In genomic region chr1:37034301-37035013, GRCh38 we compare ENCODE assay signal across 10 cellular contexts. TPM values are rescaled to one million over a fixed set of nuclear protein-coding genes. Genes with fewer than 3 reads are reported as not detected.
DNase-seq lines count a peak whose midpoint lies in the region; ATAC-seq and TF ChIP-seq lines count a peak whose summit lies in the region.
"Had no signal": no experiment of that assay in that cellular context is flagged by ENCODE, and none has a peak within 500 bp of the region (broad histone marks: within the 10 kb centered on the region; RNA-seq: fewer than 3 reads in every experiment).

Gene GRIK3, minus strand, starts transcription at chr1:37034515. Its CDS starts 407 bp downstream, at chr1:37034108.

- in situ Hi-C loops in transverse colon (cut with MboI; ENCODE audit: low pct_ligation_motif_present in 1 of 4, low pct_unique_long_range_greater_than_20kb in 1 of 4, low sequenced_read_pairs in 3 of 4): no loop called here

- no peak for TF ChIP-seq CTCF in dorsolateral prefrontal cortex (IDR thresholded peaks at IDR 0.05 in 54 of 56, conservative IDR thresholded peaks at IDR 0.05 in 2 of 56; ENCODE audit: low read depth in 1 of 56, partially characterized antibody in 56 of 56)
- TF ChIP-seq CTCF in transverse colon (IDR thresholded peaks at IDR 0.05): no peak
- TF ChIP-seq CTCF in lower lobe of right lung (IDR thresholded peaks at IDR 0.05): no peak

- DNase-seq in NCI-H1105 treated with DMSO at 0.1 percent for 48 hours (lab: John Stamatoyannopoulos, UW) (peak; percentile 58), dorsolateral prefrontal cortex (peak in 5 of 10 donors; percentile 28 to 69 (median 50)), neuronal stem cell (ENCODE audit: low spot score) (no peak), mucosa of gallbladder (ENCODE audit: low spot score) (no peak), transverse colon (no peak), lower lobe of right lung (no peak)
- DNase-seq: dermis blood vessel endothelial cell had no signal

- no peak within 1 kb of the TSS for H4K8ac ChIP-seq in neuronal stem cell (ENCODE audit: low read depth, low read length)

- H3K27me3 ChIP-seq in dorsolateral prefrontal cortex (peaks cover 0 to 71% (median 40%) of the 10 kb centered on the region in 45 donors), neuronal stem cell (ENCODE audit: control insufficient read depth in 3 of 3, insufficient read depth in 3 of 3, low read depth in 1 of 3, low read length in 3 of 3) (peaks cover 26 to 93% (median 67%) of the 10 kb centered on the region in 3 experiments), transverse colon (peaks cover 96% of the 10 kb centered on the region), lower lobe of right lung (ENCODE audit: low read depth) (peaks cover 92% of the 10 kb centered on the region)

- H3K14ac ChIP-seq in neuronal stem cell (ENCODE audit: low read length): peak within 1 kb of the TSS; percentile 63

- peak within 1 kb of the TSS; percentile 97 for H3K23ac ChIP-seq in neuronal stem cell (ENCODE audit: low read depth, low read length, poor library complexity)

- peak within 1 kb of the TSS; percentile 88 for H2BK15ac ChIP-seq in neuronal stem cell (ENCODE audit: low read length)

- no peak for TF ChIP-seq POLR2A in transverse colon (IDR thresholded peaks at IDR 0.05)

- H3K4me2 ChIP-seq in neuronal stem cell (ENCODE audit: insufficient read depth, low read length, poor library complexity, severe bottlenecking): peak within 1 kb of the TSS; percentile 91

- H3K4me1 ChIP-seq in ES-I3 (ENCODE audit: insufficient read depth, low read length): peaks cover 12% of the 10 kb centered on the region
- peaks cover 0 to 64% of the 10 kb centered on the region in 2 donors for H3K4me1 ChIP-seq in neuronal stem cell (ENCODE audit: control insufficient read depth in 2 of 2, insufficient read depth in 1 of 2, low read depth in 1 of 2, low read length in 2 of 2)
- H3K4me1 ChIP-seq in transverse colon: peaks cover 0 to 5% (median 2%) of the 10 kb centered on the region in 4 donors
- H3K4me1 ChIP-seq in lower lobe of right lung: peaks cover 8% of the 10 kb centered on the region

- no peak for TF ChIP-seq EP300 in transverse colon (IDR thresholded peaks at IDR 0.05; ENCODE audit: low read depth)

- H3K27ac ChIP-seq in dorsolateral prefrontal cortex: peak within 1 kb of the TSS in 38 of 59 donors; percentile 8 to 79 (median 52)
- H3K27ac ChIP-seq in neuronal stem cell (replicated peaks; ENCODE audit: low read length): no peak within 1 kb of the TSS
- peak within 1 kb of the TSS in 1 of 4 donors; percentile 8 for H3K27ac ChIP-seq in transverse colon
- no peak within 1 kb of the TSS for H3K27ac ChIP-seq in lower lobe of right lung

- H3K79me1 ChIP-seq in neuronal stem cell (ENCODE audit: low read depth, low read length): no peaks in the 10 kb centered on the region

- peak within 1 kb of the TSS; percentile 87 for H2AK5ac ChIP-seq in neuronal stem cell (ENCODE audit: low read depth, low read length)

- H3K18ac ChIP-seq in neuronal stem cell (ENCODE audit: low read length): peak within 1 kb of the TSS; percentile 95

- intact Hi-C loops in dorsolateral prefrontal cortex (cut with DNase I) (loop anchor here (5.0 to 10.0 kb wide), 6 partner anchors 170 to 460 kb away; no protein-coding TSS in a partner anchor), transverse colon (cut with DNase I; ENCODE audit: low total_unique reads) (no loop called here), lower lobe of right lung (cut with DNase I) (no loop called here)

- H3K4me3 ChIP-seq in dorsolateral prefrontal cortex: peak within 1 kb of the TSS; percentile 20 to 69 (median 51)
- H3K4me3 ChIP-seq in neuronal stem cell (ENCODE audit: low read length in 2 of 2): peak within 1 kb of the TSS in 1 of 2 donors; percentile 68
- H3K4me3 ChIP-seq in transverse colon: peak within 1 kb of the TSS in 2 of 4 donors; percentile 9 to 17
- no peak within 1 kb of the TSS for H3K4me3 ChIP-seq in lower lobe of right lung

- H4K91ac ChIP-seq in neuronal stem cell (ENCODE audit: low read depth, low read length, poor library complexity): no peak within 1 kb of the TSS

- no peak within 1 kb of the TSS for H2AFZ ChIP-seq in neuronal stem cell (ENCODE audit: low read length)

- H3K9me3 ChIP-seq in ES-I3 (ENCODE audit: control insufficient read depth, insufficient read depth, low read length) (no peaks in the 10 kb centered on the region), neuronal stem cell (replicated peaks in 1 of 2; ENCODE audit: control insufficient read depth in 2 of 2, insufficient read depth in 1 of 2, low read depth in 1 of 2, low read length in 2 of 2) (no peaks in the 10 kb centered on the region), transverse colon (no peaks in the 10 kb centered on the region), lower lobe of right lung (no peaks in the 10 kb centered on the region)

- H3K9ac ChIP-seq in ES-I3 (ENCODE audit: low read depth, low read length): peak within 1 kb of the TSS; percentile 50; the same call in 1 of the 2 replicates
- H3K9ac ChIP-seq in neuronal stem cell (ENCODE audit: low read depth, low read length, poor library complexity): peak within 1 kb of the TSS; percentile 63

- H3K4ac ChIP-seq in neuronal stem cell (ENCODE audit: low read length): no peak within 1 kb of the TSS

- H2BK5ac ChIP-seq in neuronal stem cell (ENCODE audit: low read length): no peak within 1 kb of the TSS

- no peak for ATAC-seq in GM21381 (IDR thresholded peaks at IDR 0.05; ENCODE audit: unreplicated experiment)
- no peak for ATAC-seq in lower lobe of right lung

- no peaks in the 10 kb centered on the region for H3K36me3 ChIP-seq in ES-I3 (ENCODE audit: insufficient read depth, low read length)
- H3K36me3 ChIP-seq in neuronal stem cell (replicated peaks in 1 of 2; ENCODE audit: control insufficient read depth in 2 of 2, insufficient read depth in 2 of 2, low read length in 2 of 2): no peaks in the 10 kb centered on the region
- H3K36me3 ChIP-seq in transverse colon: no peaks in the 10 kb centered on the region
- no peaks in the 10 kb centered on the region for H3K36me3 ChIP-seq in lower lobe of right lung

- H2BK120ac ChIP-seq in neuronal stem cell (ENCODE audit: low read depth, low read length): peak within 1 kb of the TSS; percentile 81

- no CpG with 5 or more reads among the region's 97 CpGs for WGBS in neuronal stem cell (ENCODE audit: extremely low coverage in 2 of 2, insufficient read length in 2 of 2, insufficient replicate concordance in 1 of 2), 2 donors
- 11% methylated on average over 67 of the region's 97 CpGs; no CpG with 5 or more reads in 1 of the 2 donors for WGBS in transverse colon (ENCODE audit: low coverage in 1 of 2), 2 donors

- peak within 1 kb of the TSS; percentile 33 for H2BK12ac ChIP-seq in neuronal stem cell (ENCODE audit: low read length)

RNA-seq across cellular contexts. Expression of gene GRIK3, which starts in this region (rescaled TPM):
- total RNA-seq in dorsolateral prefrontal cortex: 10 to 100 TPM; 13.4 to 44.7 (median 29.5) TPM
- polyA plus RNA-seq in neuronal stem cell (2013, experiment 1 of 2): 1.2 TPM
- 1.1 TPM for polyA plus RNA-seq in neuronal stem cell (2013, experiment 2 of 2)
- total RNA-seq in mucosa of gallbladder: 1.1 TPM
- 1 to 10 TPM in 2 of 4 donors, under 1 TPM in 2; 0.75 to 9.8 (median 1.2) TPM for total RNA-seq in transverse colon
- 0.27 TPM for total RNA-seq in lower lobe of right lung
- total RNA-seq: activated T-helper 1 cell treated with anti-CD3 and anti-CD28 coated beads, Interleukin-12 subunit alpha, Interleukin-12 subunit beta, Interleukin-2, Interleukin-4 antibody, amounts not matched to agents 30 ng/mL and 10 ng/mL and 1 ng/mL, durations not matched to agents 14 hours and 24 hours and 36 hours; dermis blood vessel endothelial cell had no signal

Comparison
In these comparisons a context has a peak if more than half of its experiments do, and no peak if none do; other contexts are left out.
1. H3K27ac ChIP-seq: peak in dorsolateral prefrontal cortex (38 of 59); none in neuronal stem cell (single experiment) and lower lobe of right lung (single experiment).
2. intact Hi-C loops: an anchor here in dorsolateral prefrontal cortex (5.0 to 10.0 kb wide); none called in transverse colon and lower lobe of right lung.